Comparison of ENCODE assay signal across 2 cellular contexts in the genomic region with DNA sequence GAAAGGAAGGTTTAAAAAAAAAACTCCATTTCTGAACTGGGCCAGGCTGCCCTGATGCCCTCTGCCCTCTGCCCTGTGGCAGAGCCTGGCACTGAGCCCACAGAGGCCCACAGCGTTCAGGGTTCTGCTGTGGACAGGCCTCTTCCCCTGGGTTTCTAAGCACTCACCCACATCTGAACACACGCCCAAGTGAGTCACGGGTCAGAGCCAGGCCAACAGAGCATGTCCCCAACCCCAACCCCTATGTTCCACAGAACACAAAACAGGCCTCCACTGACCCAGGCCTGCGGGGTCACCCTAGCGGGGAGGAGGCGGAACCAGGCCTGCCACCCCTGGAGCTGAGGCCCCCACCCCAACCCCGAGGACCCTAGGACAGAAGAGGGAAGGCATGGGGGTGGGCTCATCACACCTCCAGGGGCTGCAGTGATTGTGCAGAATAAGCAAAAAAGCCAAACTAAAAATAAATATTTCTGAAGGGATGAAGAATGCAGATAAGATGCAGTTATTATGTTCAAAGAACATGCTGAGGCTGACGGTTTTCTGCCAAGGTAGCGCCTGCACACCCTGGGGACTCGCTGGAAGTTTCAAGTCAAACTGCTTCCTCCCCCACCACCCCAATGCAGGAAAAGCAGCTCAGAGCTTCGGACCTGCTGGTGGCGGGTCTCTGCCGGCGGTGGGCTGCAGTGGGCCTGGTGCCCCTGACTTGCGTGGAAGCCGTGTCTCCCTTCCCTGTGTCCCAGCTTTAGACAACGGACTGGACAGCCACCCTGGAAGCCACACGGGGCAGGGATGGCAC.
TF ChIP-seq lines count a peak whose summit lies in the region.

No MANE protein-coding gene starts in this region.

TF ChIP-seq in GM12878, 131 proteins besides CTCF, POLR2A, EP300 and RAD21:
- TF ChIP-seq NR2F1 (conservative IDR thresholded peaks at IDR 0.05), result peak; percentile 54; the same call in 1 of the 2 replicates
- TF ChIP-seq, protein P1, sequence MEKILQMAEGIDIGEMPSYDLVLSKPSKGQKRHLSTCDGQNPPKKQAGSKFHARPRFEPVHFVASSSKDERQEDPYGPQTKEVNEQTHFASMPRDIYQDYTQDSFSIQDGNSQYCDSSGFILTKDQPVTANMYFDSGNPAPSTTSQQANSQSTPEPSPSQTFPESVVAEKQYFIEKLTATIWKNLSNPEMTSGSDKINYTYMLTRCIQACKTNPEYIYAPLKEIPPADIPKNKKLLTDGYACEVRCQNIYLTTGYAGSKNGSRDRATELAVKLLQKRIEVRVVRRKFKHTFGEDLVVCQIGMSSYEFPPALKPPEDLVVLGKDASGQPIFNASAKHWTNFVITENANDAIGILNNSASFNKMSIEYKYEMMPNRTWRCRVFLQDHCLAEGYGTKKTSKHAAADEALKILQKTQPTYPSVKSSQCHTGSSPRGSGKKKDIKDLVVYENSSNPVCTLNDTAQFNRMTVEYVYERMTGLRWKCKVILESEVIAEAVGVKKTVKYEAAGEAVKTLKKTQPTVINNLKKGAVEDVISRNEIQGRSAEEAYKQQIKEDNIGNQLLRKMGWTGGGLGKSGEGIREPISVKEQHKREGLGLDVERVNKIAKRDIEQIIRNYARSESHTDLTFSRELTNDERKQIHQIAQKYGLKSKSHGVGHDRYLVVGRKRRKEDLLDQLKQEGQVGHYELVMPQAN (conservative IDR thresholded peaks at IDR 0.05), result no peak

TF ChIP-seq in HepG2, 621 proteins besides CTCF, POLR2A, EP300 and RAD21:
- TF ChIP-seq RARA (CRISPR knock-in tag; IDR thresholded peaks at IDR 0.05), result peak; percentile 45; the same call in 1 of the 2 replicates
- no peak for TF ChIP-seq GTF2F1 (IDR thresholded peaks at IDR 0.05; ENCODE audit: low read length)
- TF ChIP-seq MAFK (conservative IDR thresholded peaks at IDR 0.05 in 1 of 2, IDR thresholded peaks at IDR 0.05 in 1 of 2; ENCODE audit: low read length in 2 of 2), result peak; percentile 41 to 73; a peak in 3 of 4 replicates
